In the genomic region with DNA sequence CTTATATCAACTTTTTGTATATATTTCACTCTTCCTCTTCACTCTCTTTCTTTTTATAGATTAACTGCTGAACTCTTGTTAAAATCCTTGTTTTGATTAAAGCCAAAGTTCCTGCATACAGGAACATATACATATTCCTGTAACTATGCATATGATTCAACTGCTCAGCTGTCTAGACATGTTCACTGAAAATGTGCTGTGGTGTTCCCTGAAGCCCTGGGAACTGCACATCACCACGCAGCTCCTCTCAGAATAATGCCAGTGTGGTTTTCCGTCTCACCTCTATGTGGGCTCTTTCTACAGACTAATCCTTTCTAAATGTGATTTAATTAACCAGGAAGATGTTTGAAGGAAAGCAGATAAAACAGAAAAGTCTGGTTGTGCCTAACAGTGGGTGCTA, we compare ENCODE assay signal across 16 cellular contexts. TPM values are rescaled to one million over a fixed set of nuclear protein-coding genes. Genes with fewer than 3 reads are reported as not detected.
DNase-seq lines count a peak whose midpoint lies in the region; ATAC-seq, FAIRE-seq and TF ChIP-seq lines count a peak whose summit lies in the region.
"Had no signal": no experiment of that assay in that cellular context is flagged by ENCODE, and none has a peak within 500 bp of the region (broad histone marks: within the 10 kb centered on the region; RNA-seq: fewer than 3 reads in every experiment).

No MANE protein-coding gene starts in this region.

- TF ChIP-seq CTCF in RWPE2 (IDR thresholded peaks at IDR 0.05; ENCODE audit: poor library complexity, severe bottlenecking) (no peak), chondrocyte (IDR thresholded peaks at IDR 0.05) (no peak), ascending aorta (IDR thresholded peaks at IDR 0.05) (no peak), upper lobe of left lung (IDR thresholded peaks at IDR 0.05) (no peak)

- peaks cover 2% of the 10 kb centered on the region for H3K36me3 Mint-ChIP-seq in chondrocyte (ENCODE audit: low read depth)
- H3K36me3 Mint-ChIP-seq: CD4-positive, CD25-positive, alpha-beta regulatory T cell had no signal

- H3K4me1 Mint-ChIP-seq in chondrocyte (ENCODE audit: low read depth) = peaks cover 9% of the 10 kb centered on the region
- H3K4me1 Mint-ChIP-seq: CD4-positive, CD25-positive, alpha-beta regulatory T cell had no signal

- H3K9me3 Mint-ChIP-seq in chondrocyte (ENCODE audit: low read depth) = peaks cover 6% of the 10 kb centered on the region
- H3K9me3 Mint-ChIP-seq: HFFc6 had no signal

- H3K9me3 ChIP-seq in RWPE2 (ENCODE audit: severe bottlenecking) (no peaks in the 10 kb centered on the region), ascending aorta (no peaks in the 10 kb centered on the region), small intestine (ENCODE audit: control insufficient read depth, low read depth) (no peaks in the 10 kb centered on the region), upper lobe of left lung (peaks cover 0 to 6% (median 0%) of the 10 kb centered on the region in 4 donors)

- no peak for TF ChIP-seq POLR2A in upper lobe of left lung (IDR thresholded peaks at IDR 0.05)

- TF ChIP-seq EP300 in upper lobe of left lung (IDR thresholded peaks at IDR 0.05) = no peak

- H3K27ac ChIP-seq in RWPE2 (ENCODE audit: poor library complexity, severe bottlenecking) = peak overlapping the region; percentile 13
- H3K27ac ChIP-seq in ascending aorta = no peak overlapping the region
- H3K27ac ChIP-seq in small intestine (ENCODE audit: low read depth in 1 of 2, low read length in 1 of 2) = no peak overlapping the region
- no peak overlapping the region for H3K27ac ChIP-seq in upper lobe of left lung
- H3K27ac ChIP-seq: BLaER1 treated with 17β-estradiol and CSF1 and Interleukin-3, amounts not matched to agents 10 nM and 100 nM had no signal

- no peak overlapping the region for H3K4me3 Mint-ChIP-seq in chondrocyte (ENCODE audit: unreplicated experiment)
- H3K4me3 Mint-ChIP-seq: CD4-positive, CD25-positive, alpha-beta regulatory T cell; HFFc6 had no signal

- H3K27me3 Mint-ChIP-seq in chondrocyte (ENCODE audit: low read depth) = no peaks in the 10 kb centered on the region
- H3K27me3 Mint-ChIP-seq: CD4-positive, CD25-positive, alpha-beta regulatory T cell had no signal

- FAIRE-seq in small intestine (lab: Jason Lieb, UNC) = no peak
- FAIRE-seq: GM18507 had no signal

- no peak overlapping the region for H3K4me3 ChIP-seq in RWPE2 (ENCODE audit: severe bottlenecking)
- no peak overlapping the region for H3K4me3 ChIP-seq in ascending aorta
- H3K4me3 ChIP-seq in small intestine (ENCODE audit: low read depth in 1 of 2, low read length in 2 of 2) = no peak overlapping the region
- H3K4me3 ChIP-seq in upper lobe of left lung = no peak overlapping the region
- H3K4me3 ChIP-seq: BLaER1 treated with 17β-estradiol and CSF1 and Interleukin-3, amounts not matched to agents 10 nM and 100 nM had no signal

- H3K36me3 ChIP-seq in RWPE2 (ENCODE audit: low read depth) (no peaks in the 10 kb centered on the region), ascending aorta (no peaks in the 10 kb centered on the region), small intestine (ENCODE audit: control insufficient read depth in 2 of 2, insufficient read depth in 2 of 2, low read length in 2 of 2) (no peaks in the 10 kb centered on the region), upper lobe of left lung (no peaks in the 10 kb centered on the region)
- H3K36me3 ChIP-seq: BLaER1 treated with 17β-estradiol and CSF1 and Interleukin-3, amounts not matched to agents 10 nM and 100 nM had no signal

- H3K4me1 ChIP-seq in RWPE2 (ENCODE audit: insufficient read depth, poor library complexity, severe bottlenecking) (peaks cover 9% of the 10 kb centered on the region), ascending aorta (no peaks in the 10 kb centered on the region), small intestine (ENCODE audit: control insufficient read depth in 2 of 2, insufficient read depth in 1 of 2, low read depth in 1 of 2, low read length in 1 of 2) (no peaks in the 10 kb centered on the region), upper lobe of left lung (no peaks in the 10 kb centered on the region)
- H3K4me1 ChIP-seq: BLaER1 treated with 17β-estradiol and CSF1 and Interleukin-3, amounts not matched to agents 10 nM and 100 nM had no signal

- DNase-seq in HPDE6-E6E7 (ENCODE audit: extremely low spot score) (peak; percentile 57), RWPE2 (ENCODE audit: low spot score) (no peak), chondrocyte (ENCODE audit: low spot score) (no peak), iris pigment epithelial cell (ENCODE audit: low read depth) (peak; percentile 3), ascending aorta (ENCODE audit: low spot score in 2 of 2) (no peak), small intestine (no peak), upper lobe of left lung (no peak), NCI-H69 (lab: John Stamatoyannopoulos, UW) (no peak)
- DNase-seq: ACHN; CD4-positive, CD25-positive, alpha-beta regulatory T cell; DMS 273 treated with DMSO at 0.1 percent for 48 hours; HCEC 1CT; HFFc6 had no signal

- intact Hi-C loops in ascending aorta (cut with DNase I) = no loop called here

- ATAC-seq in RWPE2 (ENCODE audit: low read depth) (peak; percentile 92), upper lobe of left lung (ENCODE audit: low FRiP score in 2 of 2) (no peak)

- WGBS in small intestine, 3 donors = 81 to 87% (median 84%) methylated on average over 2 of the region's 2 CpGs
- WGBS in upper lobe of left lung, 2 donors = 93 to 94% methylated on average over 2 of the region's 2 CpGs

- H3K27ac Mint-ChIP-seq in chondrocyte (ENCODE audit: unreplicated experiment) = peak overlapping the region; percentile 78
- H3K27ac Mint-ChIP-seq: CD4-positive, CD25-positive, alpha-beta regulatory T cell; HFFc6 had no signal

- H3K27me3 ChIP-seq in RWPE2 (ENCODE audit: insufficient read depth, poor library complexity, severe bottlenecking) = no peaks in the 10 kb centered on the region
- no peaks in the 10 kb centered on the region for H3K27me3 ChIP-seq in ascending aorta
- H3K27me3 ChIP-seq in small intestine (ENCODE audit: control insufficient read depth in 2 of 2, insufficient read depth in 2 of 2, low read length in 2 of 2) = no peaks in the 10 kb centered on the region
- H3K27me3 ChIP-seq in upper lobe of left lung = no peaks in the 10 kb centered on the region
- H3K27me3 ChIP-seq: BLaER1 treated with 17β-estradiol and CSF1 and Interleukin-3, amounts not matched to agents 10 nM and 100 nM had no signal

RNA-seq across cellular contexts. Expression of a gene that starts 25.6 kb away (rescaled TPM):
- 0.17 to 0.18 TPM in 2 of 3 replicates, not detected in the other for total RNA-seq in chondrocyte
- not detected for total RNA-seq in ascending aorta
- 1 to 10 TPM in 1 of 3 donors, not detected in 2; 3.3 TPM for polyA plus RNA-seq in small intestine
- total RNA-seq in upper lobe of left lung = under 1 TPM in 1 of 6 donors, not detected in 5; 0.29 TPM
- total RNA-seq: CD4-positive, CD25-positive, alpha-beta regulatory T cell; HT-29 had no signal
- polyA plus RNA-seq: CD4-positive, CD25-positive, alpha-beta regulatory T cell had no signal

RNA-seq across cellular contexts. Expression of a gene that starts 55.2 kb away (rescaled TPM):
- total RNA-seq in chondrocyte = 0.60 to 7.2 TPM (median 6.5 TPM) in 3 replicates
- not detected for total RNA-seq in ascending aorta
- polyA plus RNA-seq in small intestine = not detected
- under 1 TPM in 2 of 6 donors, not detected in 4; 0.54 to 0.59 TPM for total RNA-seq in upper lobe of left lung
- total RNA-seq: CD4-positive, CD25-positive, alpha-beta regulatory T cell; HFFc6; HT-29 had no signal
- polyA plus RNA-seq: CD4-positive, CD25-positive, alpha-beta regulatory T cell had no signal

RNA-seq across cellular contexts. Expression of a gene that starts 56.9 kb away (rescaled TPM):
- not detected in 3 replicates for total RNA-seq in chondrocyte
- total RNA-seq in ascending aorta = not detected
- 10 to 100 TPM in 1 of 3 donors, 1 to 10 TPM in 1, not detected in 1; 1.1 to 28.2 TPM for polyA plus RNA-seq in small intestine
- 1 to 10 TPM in 1 of 6 donors, under 1 TPM in 1, not detected in 4; 0.47 to 1.8 TPM for total RNA-seq in upper lobe of left lung
- total RNA-seq: CD4-positive, CD25-positive, alpha-beta regulatory T cell; HT-29 had no signal
- polyA plus RNA-seq: CD4-positive, CD25-positive, alpha-beta regulatory T cell had no signal

Comparison
In these comparisons a context has a peak if more than half of its experiments do, and no peak if none do; other contexts are left out.
1. DNase-seq: peak in HPDE6-E6E7 (single experiment) and iris pigment epithelial cell (single experiment); none in RWPE2 (single experiment), chondrocyte (single experiment), ascending aorta (0 of 2), small intestine (single experiment), upper lobe of left lung (0 of 2) and NCI-H69 (single experiment).